28 cellular contexts compared by ENCODE assay signal in the genomic region with DNA sequence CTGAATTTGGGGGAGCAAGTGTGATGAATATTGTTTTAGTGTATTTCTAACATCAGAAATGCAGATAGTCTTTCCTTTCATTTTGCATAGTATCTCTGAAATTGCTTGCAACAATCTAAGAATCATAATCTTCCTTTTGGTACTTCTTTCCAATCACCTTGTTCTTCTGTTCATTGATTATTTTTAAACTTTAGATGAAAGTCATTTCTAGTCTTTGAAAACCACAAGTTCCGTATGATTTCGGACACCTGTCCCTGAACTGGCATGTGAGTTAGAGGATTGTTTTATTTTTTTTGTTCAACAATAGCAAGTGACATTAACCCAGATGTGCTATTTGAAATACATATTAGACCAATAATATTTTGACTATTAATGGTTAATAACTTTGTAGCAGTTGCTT.
"Had no signal": no experiment of that assay in that cellular context is flagged by ENCODE, and none has a peak within 500 bp of the region (broad histone marks: within the 10 kb centered on the region; RNA-seq: fewer than 3 reads in every experiment).

No MANE protein-coding gene starts in this region.

- H3K4me1 ChIP-seq: adrenal gland, body of pancreas, breast epithelium had no signal

- ATAC-seq: activated CD8-positive, alpha-beta T cell treated with anti-CD3 and anti-CD28 coated beads for 36 hours; activated T-cell treated with anti-CD3 and anti-CD28 coated beads, Interleukin-2, amount 50 U/mL, for 4 hours; body of pancreas had no signal

- H3K27me3 ChIP-seq: adrenal gland, body of pancreas, brain microvascular endothelial cell, breast epithelium had no signal

- H3K4me3 ChIP-seq: adrenal gland, body of pancreas, breast epithelium had no signal

- DNase-seq: activated B cell treated with CpG ODN at 0.5 μM for 24 hours; activated CD4-positive, alpha-beta memory T cell treated with anti-CD3 and anti-CD28 coated beads for 36 hours; activated CD4-positive, alpha-beta T cell treated with anti-CD3 and anti-CD28 coated beads for 4 hours; activated CD4-positive, alpha-beta T cell treated with anti-CD3 and anti-CD28 coated beads, Interleukin-2, amount 10 ng/mL, durations not matched to agents 24 days and 14 days; activated CD4-positive, alpha-beta T cell treated with anti-CD3 and anti-CD28 coated beads, Interleukin-2, amount 50 U/mL, for 1 hour; activated CD4-positive, alpha-beta T cell treated with anti-CD3 and anti-CD28 coated beads, Interleukin-2, amount 50 U/mL, for 4 hours; activated CD4-positive, CD25-positive, alpha-beta regulatory T cell treated with anti-CD3 and anti-CD28 coated beads, Interleukin-2, amount 50 U/mL, for 72 hours; activated CD8-positive, alpha-beta memory T cell treated with anti-CD3 and anti-CD28 coated beads, Interleukin-2, amount 50 U/mL, for 4 hours; activated CD8-positive, alpha-beta T cell treated with anti-CD3 and anti-CD28 coated beads for 36 hours; activated effector memory CD4-positive, alpha-beta T cell treated with anti-CD3 and anti-CD28 coated beads, Interleukin-2, amount 50 U/mL, for 16 hours; activated gamma-delta T cell treated with Interleukin-2 at 50 U/mL for 16 hours; activated naive CD4-positive, alpha-beta T cell; activated naive CD4-positive, alpha-beta T cell treated with anti-CD3 and anti-CD28 coated beads for 36 hours; activated naive CD4-positive, alpha-beta T cell treated with anti-CD3 and anti-CD28 coated beads, Interleukin-2, amount 50 U/mL, for 16 hours; activated naive CD8-positive, alpha-beta T cell treated with anti-CD3 and anti-CD28 coated beads for 36 hours; activated T-cell treated with anti-CD3 and anti-CD28 coated beads for 4 hours; activated T-cell treated with anti-CD3 and anti-CD28 coated beads, Interleukin-2, amount 50 U/mL, for 1 hour; activated T-cell treated with anti-CD3 and anti-CD28 coated beads, Interleukin-2, amount 50 U/mL, for 4 hours; activated T-cell treated with anti-CD3 and anti-CD28 coated beads, Interleukin-2, amount 50 U/mL, for 72 hours; adrenal gland; amniotic stem cell; aorta; body of pancreas; brain microvascular endothelial cell; central memory CD4-positive, alpha-beta T cell; T-helper 9 cell had no signal

- H3K27ac ChIP-seq: adrenal gland, body of pancreas, brain microvascular endothelial cell, breast epithelium, VCaP had no signal

- H3K36me3 ChIP-seq: adrenal gland, brain microvascular endothelial cell, breast epithelium had no signal

- H3K9me3 ChIP-seq: adrenal gland, body of pancreas, breast epithelium had no signal
